ENCODE assay signal across 10 cellular contexts in the genomic region with DNA sequence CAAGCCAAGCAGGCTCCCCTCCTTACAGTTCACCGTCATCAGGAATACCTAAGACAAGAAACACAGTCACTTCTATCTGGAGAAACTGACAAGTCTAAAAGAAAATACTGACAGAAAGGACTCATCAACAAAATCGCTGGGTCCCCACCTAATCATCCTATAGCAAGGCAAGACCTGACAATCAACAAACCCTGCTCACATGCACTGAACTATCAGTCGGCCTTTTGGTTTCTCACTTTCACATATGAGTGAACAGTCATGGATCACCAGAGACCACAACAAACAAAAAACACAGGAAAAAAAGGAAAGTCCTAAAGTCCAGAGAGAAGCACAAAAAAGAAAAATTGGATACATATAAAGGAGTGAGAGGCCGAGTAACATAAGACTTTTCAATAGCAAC.
"Had no signal": no experiment of that assay in that cellular context is flagged by ENCODE, and none has a peak within 500 bp of the region (broad histone marks: within the 10 kb centered on the region; RNA-seq: fewer than 3 reads in every experiment).

No MANE protein-coding gene starts in this region.

- ATAC-seq: HCT116, K562 had no signal

- H3K27ac ChIP-seq: GM23248, HL-60 had no signal

- H3K4me3 ChIP-seq: GM23248, HAP-1, K562 had no signal

- H3K4me1 ChIP-seq: HAP-1 had no signal

- H2AFZ ChIP-seq: GM23248 had no signal

- DNase-seq: GM23248, GOT3, H7, HFFc6, IMR-90, KG1 had no signal

- H3K9ac ChIP-seq: GM23248 had no signal

- FAIRE-seq: K562 had no signal

- H3K36me3 ChIP-seq: HAP-1 had no signal

- H3K9me3 ChIP-seq: HAP-1 had no signal
